In genomic region chr9:113898596-113898995, GRCh38 we compare ENCODE assay signal across 32 cellular contexts.
"Had no signal": no experiment of that assay in that cellular context is flagged by ENCODE, and none has a peak within 500 bp of the region (broad histone marks: within the 10 kb centered on the region; RNA-seq: fewer than 3 reads in every experiment).

No MANE protein-coding gene starts in this region.

- H3K4me3 Mint-ChIP-seq: activated CD4-positive, alpha-beta T cell treated with anti-CD3 and anti-CD28 coated beads, Interleukin-2, amount 10 ng/mL, durations not matched to agents 7 days and 5 days; activated T-cell treated with anti-CD3 and anti-CD28 coated beads, Interleukin-2, amount 50 U/mL, for 4 hours; activated T-helper 17 cell treated with anti-CD3 and anti-CD28 coated beads, Interleukin-2, amount 50 U/mL, for 72 hours; endodermal cell; mesothelial cell of epicardium; naive thymus-derived CD4-positive, alpha-beta T cell; stimulated activated memory B cell treated with anti-CD40 and anti-IgM and Interleukin-4, amounts not matched to agents 10 μg/mL and 1 μg/mL and 100 μg/mL, for 72 hours; stimulated activated naive CD8-positive, alpha-beta T cell treated with anti-CD3 and anti-CD28 coated beads, Interleukin-15, amount 100 ng/mL, for 72 hours; T-helper 1 cell treated with Interleukin-12 subunit alpha and Interleukin-12 subunit beta and Interleukin-4 antibody, amounts not matched to agents 30 μg/mL and 1 μg/mL, for 36 hours; type B pancreatic cell had no signal

- H3K36me3 ChIP-seq: brain microvascular endothelial cell, ovary, sigmoid colon, uterus had no signal

- H3K4me1 ChIP-seq: foreskin keratinocyte, sigmoid colon, uterus had no signal

- H3K27ac Mint-ChIP-seq: activated CD4-positive, alpha-beta T cell treated with anti-CD3 and anti-CD28 coated beads, Interleukin-2, amount 10 ng/mL, durations not matched to agents 7 days and 5 days; activated T-helper 17 cell treated with anti-CD3 and anti-CD28 coated beads, Interleukin-2, amount 50 U/mL, for 72 hours; endodermal cell; mesothelial cell of epicardium; naive thymus-derived CD4-positive, alpha-beta T cell; stimulated activated memory B cell treated with anti-CD40 and anti-IgM and Interleukin-4, amounts not matched to agents 10 μg/mL and 1 μg/mL and 100 μg/mL, for 72 hours; stimulated activated naive CD8-positive, alpha-beta T cell treated with anti-CD3 and anti-CD28 coated beads, Interleukin-15, amount 100 ng/mL, for 72 hours; T-helper 1 cell treated with Interleukin-12 subunit alpha and Interleukin-12 subunit beta and Interleukin-4 antibody, amounts not matched to agents 30 μg/mL and 1 μg/mL, for 36 hours; type B pancreatic cell had no signal

- H3K4me3 ChIP-seq: heart right ventricle, ovary, sigmoid colon, uterus had no signal

- H3K9me3 Mint-ChIP-seq: activated CD4-positive, alpha-beta T cell treated with anti-CD3 and anti-CD28 coated beads, Interleukin-2, amount 10 ng/mL, durations not matched to agents 7 days and 5 days; stimulated activated naive CD8-positive, alpha-beta T cell treated with anti-CD3 and anti-CD28 coated beads, Interleukin-15, amount 100 ng/mL, for 72 hours; T-helper 1 cell treated with Interleukin-12 subunit alpha and Interleukin-12 subunit beta and Interleukin-4 antibody, amounts not matched to agents 30 μg/mL and 1 μg/mL, for 36 hours had no signal

- H3K27me3 Mint-ChIP-seq: progenitor cell of endocrine pancreas; stimulated activated naive CD8-positive, alpha-beta T cell treated with anti-CD3 and anti-CD28 coated beads, Interleukin-15, amount 100 ng/mL, for 72 hours; type B pancreatic cell had no signal

- H3K9me3 ChIP-seq: ovary had no signal

- H3K27ac ChIP-seq: brain microvascular endothelial cell, foreskin keratinocyte, heart right ventricle, ovary, sigmoid colon, uterus, VCaP had no signal

- H3K27me3 ChIP-seq: brain microvascular endothelial cell, foreskin keratinocyte, heart right ventricle, ovary, sigmoid colon, uterus had no signal

- H3K4me1 Mint-ChIP-seq: activated CD4-positive, alpha-beta T cell treated with anti-CD3 and anti-CD28 coated beads, Interleukin-2, amount 10 ng/mL, durations not matched to agents 7 days and 5 days; activated T-helper 17 cell treated with anti-CD3 and anti-CD28 coated beads, Interleukin-2, amount 50 U/mL, for 72 hours; endodermal cell; mesothelial cell of epicardium; naive thymus-derived CD4-positive, alpha-beta T cell; stimulated activated naive CD8-positive, alpha-beta T cell treated with anti-CD3 and anti-CD28 coated beads, Interleukin-15, amount 100 ng/mL, for 72 hours had no signal

- DNase-seq: activated CD4-positive, alpha-beta T cell treated with anti-CD3 and anti-CD28 coated beads, Interleukin-2, amount 10 ng/mL, durations not matched to agents 7 days and 5 days; activated gamma-delta T cell treated with Interleukin-2 at 50 U/mL for 16 hours; activated naive CD4-positive, alpha-beta T cell treated with anti-CD3 and anti-CD28 coated beads, Interleukin-2, amount 50 U/mL, for 16 hours; activated T-cell treated with anti-CD3 and anti-CD28 coated beads, Interleukin-2, amount 50 U/mL, for 4 hours; amniotic stem cell; brain microvascular endothelial cell; caudate nucleus; endodermal cell; foreskin keratinocyte; heart right ventricle; mammary epithelial cell; naive thymus-derived CD4-positive, alpha-beta T cell; ovary; retina; small intestine; stimulated activated CD4-positive, alpha-beta T cell treated with anti-CD3 and anti-CD28 coated beads, Interleukin-4, amount 100 ng/mL, for 4 hours; stimulated activated CD8-positive, alpha-beta memory T cell treated with anti-CD3 and anti-CD28 coated beads, Interleukin-4, amount 100 ng/mL, for 48 hours; stimulated activated naive CD8-positive, alpha-beta T cell treated with anti-CD3 and anti-CD28 coated beads, Interleukin-15, amount 100 ng/mL, for 72 hours; substantia nigra; SW 1271; T-helper 9 cell; uterus had no signal

- ATAC-seq: activated CD4-positive, CD25-positive, alpha-beta regulatory T cell treated with anti-CD3 and anti-CD28 coated beads, Interleukin-2, amount 50 U/mL, for 24 hours; activated T-cell treated with anti-CD3 and anti-CD28 coated beads, Interleukin-2, amount 50 U/mL, for 4 hours; activated T-helper 17 cell treated with anti-CD3 and anti-CD28 coated beads, Interleukin-2, amount 50 U/mL, for 72 hours; esophagus mucosa; foreskin keratinocyte; heart right ventricle; naive thymus-derived CD4-positive, alpha-beta T cell; stimulated activated memory B cell treated with anti-CD40 and anti-IgM and Interleukin-4, amounts not matched to agents 10 μg/mL and 1 μg/mL and 100 μg/mL, for 72 hours; stimulated activated naive CD8-positive, alpha-beta T cell treated with anti-CD3 and anti-CD28 coated beads, Interleukin-15, amount 100 ng/mL, for 72 hours had no signal
